1 cellular context compared by ENCODE assay signal in genomic region chr20:45101333-45101850, GRCh38.
TF ChIP-seq lines count a peak whose summit lies in the region.

No MANE protein-coding gene starts in this region.

TF ChIP-seq in HepG2, 621 proteins besides CTCF, POLR2A, EP300 and RAD21 (continued from another document):
- no peak for TF ChIP-seq PBX2 (CRISPR knock-in tag; IDR thresholded peaks at IDR 0.05)
- no peak for TF ChIP-seq ZNF607 (CRISPR knock-in tag; IDR thresholded peaks at IDR 0.05; ENCODE audit: borderline replicate concordance)
- TF ChIP-seq DR1 (CRISPR knock-in tag; IDR thresholded peaks at IDR 0.05), result no peak
- TF ChIP-seq ERF (CRISPR knock-in tag; IDR thresholded peaks at IDR 0.05), result 0 out of 2 replicates have a peak, but pooled peaks have one; percentile 6
- no peak for TF ChIP-seq ZNF691 (CRISPR knock-in tag; IDR thresholded peaks at IDR 0.05; ENCODE audit: borderline replicate concordance, low read depth)
- no peak for TF ChIP-seq UBTF (CRISPR knock-in tag; IDR thresholded peaks at IDR 0.05)
